21 cellular contexts compared by ENCODE assay signal in the genomic region with DNA sequence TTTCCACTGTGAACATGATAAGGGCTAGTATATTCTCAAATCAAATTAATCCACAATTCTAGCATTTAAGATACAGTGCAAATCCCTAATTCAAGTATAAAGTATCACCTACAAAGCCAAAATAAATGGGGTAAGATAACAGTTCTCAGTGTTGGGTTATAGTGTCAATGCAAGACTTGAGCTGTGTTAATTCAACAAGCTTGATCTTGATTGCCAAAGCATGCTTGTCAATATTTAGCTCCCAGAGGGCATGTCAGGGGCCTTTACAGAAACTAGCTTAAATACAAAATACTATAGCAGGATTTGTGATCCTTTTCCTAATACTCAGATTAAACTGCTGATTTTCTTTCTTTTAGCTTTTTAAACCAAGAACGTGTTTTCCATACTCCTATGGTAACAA.
"Had no signal": no experiment of that assay in that cellular context is flagged by ENCODE, and none has a peak within 500 bp of the region (broad histone marks: within the 10 kb centered on the region; RNA-seq: fewer than 3 reads in every experiment).

No MANE protein-coding gene starts in this region.

- DNase-seq: colonic mucosa; cortex of kidney; effector CD8-positive, alpha-beta T cell; effector memory CD8-positive, alpha-beta T cell; endodermal cell; erythroblast; esophagus squamous epithelium; foreskin fibroblast; foreskin melanocyte; gastrocnemius medialis; glutamatergic neuron; head of caudate nucleus; heart right ventricle; hippocampal formation; left cardiac atrium; left ventricle myocardium inferior; lower lobe of right lung; mesenchymal stem cell; mucosa of descending colon had no signal

- H3K27ac ChIP-seq: colonic mucosa, epithelial cell of prostate, esophagus squamous epithelium, gastrocnemius medialis, heart right ventricle, left ventricle myocardium inferior, lower lobe of right lung had no signal

- H3K9me3 ChIP-seq: colonic mucosa, esophagus squamous epithelium, gastrocnemius medialis, lower lobe of right lung, mucosa of descending colon had no signal

- H3K4me3 ChIP-seq: colonic mucosa, esophagus squamous epithelium, gastrocnemius medialis, heart right ventricle, left ventricle myocardium inferior, lower lobe of right lung, mucosa of descending colon had no signal

- ATAC-seq: effector memory CD8-positive, alpha-beta T cell; esophagus mucosa; gastrocnemius medialis; heart right ventricle; left cardiac atrium; lower lobe of right lung; mucosa of descending colon had no signal

- H3K27me3 ChIP-seq: colonic mucosa, esophagus squamous epithelium, gastrocnemius medialis, heart right ventricle had no signal

- H3K36me3 ChIP-seq: colonic mucosa, gastrocnemius medialis, heart right ventricle, left ventricle myocardium inferior, lower lobe of right lung had no signal

- H3K4me1 ChIP-seq: colonic mucosa, esophagus squamous epithelium, gastrocnemius medialis, heart right ventricle, left ventricle myocardium inferior, lower lobe of right lung had no signal
